1 cellular context compared by ENCODE assay signal in genomic region chr16:9797306-9797705, GRCh38.
TF ChIP-seq lines count a peak whose summit lies in the region.

No MANE protein-coding gene starts in this region.

TF ChIP-seq in GM23338, 12 proteins besides CTCF, POLR2A, EP300 and RAD21 (continued from another document):
- no peak for TF ChIP-seq REST (IDR thresholded peaks at IDR 0.05; ENCODE audit: unreplicated experiment)
- TF ChIP-seq ZNF114 (CRISPR knock-in tag; IDR thresholded peaks at IDR 0.05), result no peak
- no peak for TF ChIP-seq ZNF331 (CRISPR knock-in tag; IDR thresholded peaks at IDR 0.05; ENCODE audit: low read depth)
- no peak for TF ChIP-seq STAT1 (IDR thresholded peaks at IDR 0.05; ENCODE audit: unreplicated experiment)
- TF ChIP-seq EZH2phosphoT487 (IDR thresholded peaks at IDR 0.05; ENCODE audit: unreplicated experiment), result no peak
- no peak for TF ChIP-seq JUNB (IDR thresholded peaks at IDR 0.05; ENCODE audit: unreplicated experiment)
- TF ChIP-seq CREB1 (CRISPR knock-in tag; IDR thresholded peaks at IDR 0.05; ENCODE audit: low read depth), result no peak
- TF ChIP-seq ETS1 (IDR thresholded peaks at IDR 0.05), result no peak
TF ChIP-seq in GM23338: peak in this region for 0.
